In the genomic region with DNA sequence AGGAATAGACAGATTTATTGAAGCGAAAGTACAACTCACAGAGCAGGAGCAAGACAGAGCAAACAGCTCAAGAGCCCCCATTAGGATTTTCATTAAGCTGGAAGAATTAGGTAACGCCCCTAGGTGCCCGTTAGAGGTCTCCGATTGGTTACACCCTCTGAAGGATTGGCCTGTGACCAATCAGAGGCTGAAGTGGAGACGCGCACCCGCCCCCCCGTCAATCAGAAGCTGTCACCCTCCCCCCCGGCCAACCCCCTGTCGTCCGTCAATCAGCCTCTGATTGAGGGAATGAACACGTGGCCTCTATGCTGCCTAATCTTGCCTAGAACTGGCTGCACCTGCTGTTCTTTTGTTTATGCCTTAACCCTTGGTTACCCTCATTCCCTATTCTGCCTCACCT, we compare ENCODE assay signal across 1 cellular context.
TF ChIP-seq lines count a peak whose summit lies in the region.

No MANE protein-coding gene starts in this region.

TF ChIP-seq in H1, 55 proteins besides CTCF, POLR2A, EP300 and RAD21:
- TF ChIP-seq SP2 (IDR thresholded peaks at IDR 0.05; ENCODE audit: low read length) = peak; percentile 27; the same call in 1 of the 2 replicates
- TF ChIP-seq SP1 (IDR thresholded peaks at IDR 0.05; ENCODE audit: low read depth, low read length) = peak; percentile 87
- TF ChIP-seq CREB1 (IDR thresholded peaks at IDR 0.05) = 0 out of 2 replicates have a peak, but pooled peaks have one; percentile 13
- TF ChIP-seq, protein P1, sequence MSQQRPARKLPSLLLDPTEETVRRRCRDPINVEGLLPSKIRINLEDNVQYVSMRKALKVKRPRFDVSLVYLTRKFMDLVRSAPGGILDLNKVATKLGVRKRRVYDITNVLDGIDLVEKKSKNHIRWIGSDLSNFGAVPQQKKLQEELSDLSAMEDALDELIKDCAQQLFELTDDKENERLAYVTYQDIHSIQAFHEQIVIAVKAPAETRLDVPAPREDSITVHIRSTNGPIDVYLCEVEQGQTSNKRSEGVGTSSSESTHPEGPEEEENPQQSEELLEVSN (IDR thresholded peaks at IDR 0.05) = peak; percentile 32; the same call in 1 of the 2 replicates
- TF ChIP-seq, protein P2, sequence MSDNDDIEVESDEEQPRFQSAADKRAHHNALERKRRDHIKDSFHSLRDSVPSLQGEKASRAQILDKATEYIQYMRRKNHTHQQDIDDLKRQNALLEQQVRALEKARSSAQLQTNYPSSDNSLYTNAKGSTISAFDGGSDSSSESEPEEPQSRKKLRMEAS (IDR thresholded peaks at IDR 0.05) = peak; percentile 70; the same call in 1 of the 2 replicates
